In the genomic region with DNA sequence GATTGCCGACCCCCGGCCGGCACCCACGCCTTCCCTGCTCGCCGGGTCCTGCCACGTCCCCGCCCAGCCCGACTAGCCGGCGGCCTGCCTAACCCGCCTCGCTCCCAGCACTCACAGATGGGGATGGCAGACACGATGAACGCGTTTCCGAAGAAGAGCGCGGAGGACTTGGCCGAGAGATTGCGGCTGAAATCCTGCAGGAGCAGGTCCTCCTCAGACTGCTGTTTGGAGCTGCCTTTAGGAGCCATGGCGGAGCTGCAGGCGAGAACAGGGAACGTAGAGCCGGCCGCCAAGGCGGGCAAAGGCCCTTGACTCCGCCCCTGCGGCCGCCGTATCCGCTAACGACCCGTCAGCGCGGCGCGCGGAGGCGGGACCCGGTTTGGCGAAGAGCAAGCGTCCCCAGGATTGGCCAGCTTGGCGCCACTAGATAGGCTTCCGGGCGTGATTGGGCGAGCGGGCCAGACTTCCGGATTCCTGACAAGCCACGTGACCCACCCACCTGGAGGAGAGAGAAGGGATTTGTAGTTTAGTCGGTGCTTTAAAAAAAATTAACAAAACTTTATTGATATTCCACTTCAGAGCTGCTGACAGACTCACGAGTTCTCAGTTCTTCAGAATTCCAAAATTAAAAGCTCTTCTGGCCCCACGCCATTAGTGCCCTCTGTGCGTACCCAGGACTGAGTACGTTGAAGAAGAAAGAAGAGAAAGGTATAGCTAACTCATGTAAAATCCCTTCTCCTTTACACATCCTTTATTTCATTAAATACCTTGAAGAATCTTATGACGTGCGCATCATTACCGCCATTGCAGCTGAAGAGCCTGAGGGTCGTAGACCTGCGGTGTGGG, we compare ENCODE assay signal across 8 cellular contexts. TPM values are rescaled to one million over a fixed set of nuclear protein-coding genes. Genes with fewer than 3 reads are reported as not detected.
DNase-seq lines count a peak whose midpoint lies in the region; ATAC-seq, FAIRE-seq and TF ChIP-seq lines count a peak whose summit lies in the region.

TSS of gene SSR3 (minus strand) at position 276 of the 846 bp plus-strand sequence. CDS start at position 248, 28 bp downstream.

- H3K27me3 Mint-ChIP-seq in activated CD8-positive, alpha-beta memory T cell treated with anti-CD3 and anti-CD28 coated beads, Interleukin-2, amount 10 ng/mL, durations not matched to agents 7 days and 5 days: no peaks in the 10 kb centered on the region
- H3K27me3 Mint-ChIP-seq in memory B cell: no peaks in the 10 kb centered on the region

- peak within 1 kb of the TSS; percentile 99 for H3K18ac ChIP-seq in H1 (ENCODE audit: extremely low read depth, low read length)

- POLR2A ChIA-PET in H1 (lab: Charles Lee; ENCODE audit: partially characterized antibody): interaction anchor here (0.6 to 2.8 kb wide), 24 partner anchors 8 to 620 kb away, joined by 3 to 19 read pairs (median 4); partner anchors contain the start of genes CCNL1 and TIPARP

- 0 out of 4 replicates have a peak, but pooled peaks of 1 of the 2 experiments have one; percentile 8 for TF ChIP-seq RAD21 in H1 (IDR thresholded peaks at IDR 0.05 in 1 of 2, conservative IDR thresholded peaks at IDR 0.05 in 1 of 2; ENCODE audit: low read depth in 2 of 2, low read length in 2 of 2)

- peak within 1 kb of the TSS; percentile 88; the same call in 1 of the 2 replicates for H2BK15ac ChIP-seq in H1 (ENCODE audit: low read length)

- peak within 1 kb of the TSS; percentile 72 to 89 for H3K4me2 ChIP-seq in H1 (ENCODE audit: insufficient read depth in 1 of 2, low read depth in 2 of 2, low read length in 2 of 2)

- CTCF ChIA-PET in activated CD8-positive, alpha-beta memory T cell treated with anti-CD3 and anti-CD28 coated beads, Interleukin-2, amount 10 ng/mL, durations not matched to agents 7 days and 5 days (lab: Charles Lee): interaction anchor here (1.0 to 3.7 kb wide), 18 partner anchors 8 to 605 kb away, joined by 3 to 53 read pairs (median 5); partner anchors contain the start of genes CCNL1 and TIPARP
- CTCF ChIA-PET in H1 (lab: Charles Lee; ENCODE audit: partially characterized antibody): interaction anchor here (0.7 to 2.2 kb wide), 17 partner anchors 8 to 608 kb away, joined by 3 to 12 read pairs (median 4); partner anchors contain the start of gene TIPARP

- peak within 1 kb of the TSS; percentile 90 for H3K56ac ChIP-seq in H1 (replicated peaks; ENCODE audit: insufficient read length, low read depth, low read length)

- H3K27me3 ChIP-seq in NT2/D1 (ENCODE audit: insufficient read depth, insufficient read length) (no peaks in the 10 kb centered on the region), H1 (replicated peaks in 1 of 4; ENCODE audit: control insufficient read depth in 3 of 4, extremely low read depth in 1 of 4, insufficient read depth in 3 of 4, low read length in 3 of 4) (no peaks in the 10 kb centered on the region)

- no peak within 1 kb of the TSS for H3K23ac ChIP-seq in H1 (ENCODE audit: insufficient read length)

- H3K9ac ChIP-seq in NT2/D1 (ENCODE audit: insufficient read length, low read depth) (peak within 1 kb of the TSS; percentile 100), H1 (replicated peaks in 1 of 4; ENCODE audit: extremely low read depth in 1 of 4, low read depth in 3 of 4, low read length in 3 of 4) (peak within 1 kb of the TSS; percentile 95 to 98 (median 96))

- peaks cover 33% of the 10 kb centered on the region for H3K36me3 Mint-ChIP-seq in activated CD8-positive, alpha-beta memory T cell treated with anti-CD3 and anti-CD28 coated beads, Interleukin-2, amount 10 ng/mL, durations not matched to agents 7 days and 5 days
- peaks cover 12% of the 10 kb centered on the region for H3K36me3 Mint-ChIP-seq in memory B cell

- peak; percentile 57 for FAIRE-seq in H1 (lab: Jason Lieb, UNC)

- H2AFZ ChIP-seq in H1 (ENCODE audit: low read length): peak within 1 kb of the TSS; percentile 96

- peak within 1 kb of the TSS; percentile 93 for H4K91ac ChIP-seq in H1 (replicated peaks; ENCODE audit: insufficient read length, low read length)

- peaks cover 27 to 49% of the 10 kb centered on the region in 2 experiments for H3K79me2 ChIP-seq in H1 (ENCODE audit: control insufficient read depth in 1 of 2, insufficient read depth in 2 of 2, low read length in 2 of 2)

- H3K23me2 ChIP-seq in H1 (ENCODE audit: low read depth, low read length): peaks cover 4% of the 10 kb centered on the region

- peak; percentile 99 for ATAC-seq in GM21381 (IDR thresholded peaks at IDR 0.05; ENCODE audit: unreplicated experiment)
- peak; percentile 100 for ATAC-seq in activated CD8-positive, alpha-beta memory T cell treated with anti-CD3 and anti-CD28 coated beads, Interleukin-2, amount 10 ng/mL, durations not matched to agents 7 days and 5 days
- ATAC-seq in memory B cell (ENCODE audit: low read depth): peak; percentile 98

- peaks cover 45% of the 10 kb centered on the region for H3K4me1 Mint-ChIP-seq in activated CD8-positive, alpha-beta memory T cell treated with anti-CD3 and anti-CD28 coated beads, Interleukin-2, amount 10 ng/mL, durations not matched to agents 7 days and 5 days
- peaks cover 22% of the 10 kb centered on the region for H3K4me1 Mint-ChIP-seq in memory B cell

- peak within 1 kb of the TSS; percentile 97 for H3K4ac ChIP-seq in H1 (replicated peaks; ENCODE audit: insufficient read length, low read depth, low read length)

- H2BK12ac ChIP-seq in H1 (ENCODE audit: low read depth, low read length): no peak within 1 kb of the TSS; the same call in 1 of the 2 replicates

- H3K9me3 ChIP-seq in NT2/D1 (ENCODE audit: insufficient read depth, low read length) (no peaks in the 10 kb centered on the region), H1 (ENCODE audit: insufficient read depth in 2 of 2, low read depth in 1 of 2, low read length in 1 of 2) (no peaks in the 10 kb centered on the region)

- no peaks in the 10 kb centered on the region for H3K4me1 ChIP-seq in NT2/D1 (ENCODE audit: insufficient read depth, insufficient read length)
- H3K4me1 ChIP-seq in H1 (replicated peaks in 1 of 4; ENCODE audit: control insufficient read depth in 3 of 4, insufficient read depth in 4 of 4, low read length in 3 of 4): peaks cover 0 to 2% (median 0%) of the 10 kb centered on the region in 4 experiments; a peak in 2 of 7 replicates

- TF ChIP-seq POLR2A in H1 (IDR thresholded peaks at IDR 0.05; ENCODE audit: control extremely low read depth in 1 of 2, low read depth in 2 of 2, low read length in 2 of 2): peak; percentile 87 to 92

- no peak within 1 kb of the TSS for H2BK20ac ChIP-seq in H1 (ENCODE audit: low read length)

- H3K36me3 ChIP-seq in NT2/D1 (ENCODE audit: insufficient read depth, insufficient read length, low read length): peaks cover 41% of the 10 kb centered on the region
- peaks cover 6 to 26% (median 13%) of the 10 kb centered on the region in 4 experiments; a peak in 7 of 8 replicates for H3K36me3 ChIP-seq in H1 (ENCODE audit: control insufficient read depth in 2 of 4, insufficient read depth in 4 of 4, low read length in 3 of 4)

- H4K5ac ChIP-seq in H1 (ENCODE audit: insufficient read length, low read depth, low read length): peak within 1 kb of the TSS; percentile 95

- peak in 1 of 2 experiments; percentile 49; a peak in 1 of 3 replicates for TF ChIP-seq EP300 in H1 (IDR thresholded peaks at IDR 0.05; ENCODE audit: borderline replicate concordance in 1 of 2, low read depth in 2 of 2, low read length in 2 of 2)

- no peak within 1 kb of the TSS for H3K14ac ChIP-seq in H1 (ENCODE audit: insufficient read length)

- no peaks in the 10 kb centered on the region for H3K79me1 ChIP-seq in H1 (ENCODE audit: low read depth, low read length)

- peaks cover 0 to 5% of the 10 kb centered on the region in 2 experiments for H4K20me1 ChIP-seq in H1 (replicated peaks in 1 of 2; ENCODE audit: control insufficient read depth in 1 of 2, insufficient read depth in 2 of 2, low read length in 2 of 2)

- peak within 1 kb of the TSS; percentile 92 for H3K27ac Mint-ChIP-seq in activated CD8-positive, alpha-beta memory T cell treated with anti-CD3 and anti-CD28 coated beads, Interleukin-2, amount 10 ng/mL, durations not matched to agents 7 days and 5 days
- H3K27ac Mint-ChIP-seq in memory B cell: peak within 1 kb of the TSS; percentile 77

- no peak for TF ChIP-seq CTCF in H1 (IDR thresholded peaks at IDR 0.05; ENCODE audit: control extremely low read depth in 1 of 3, insufficient read depth in 1 of 3, low read depth in 1 of 3, low read length in 3 of 3)

- peak within 1 kb of the TSS; percentile 89 for H2BK120ac ChIP-seq in H1 (replicated peaks; ENCODE audit: low read depth, low read length)

- H2AK5ac ChIP-seq in H1 (ENCODE audit: low read depth, low read length): peak within 1 kb of the TSS; percentile 76; the same call in 1 of the 2 replicates

- H3K9me3 Mint-ChIP-seq in activated CD8-positive, alpha-beta memory T cell treated with anti-CD3 and anti-CD28 coated beads, Interleukin-2, amount 10 ng/mL, durations not matched to agents 7 days and 5 days (ENCODE audit: low read depth): no peaks in the 10 kb centered on the region
- H3K9me3 Mint-ChIP-seq in memory B cell: no peaks in the 10 kb centered on the region

- 11% methylated on average over 60 of the region's 60 CpGs; no CpG with 5 or more reads in 1 of the 2 experiments for WGBS in H1 (ENCODE audit: extremely low coverage in 1 of 2, insufficient coverage in 1 of 2, insufficient read length in 1 of 2, insufficient replicate concordance in 2 of 2, low coverage in 1 of 2, low lambda C conversion rate in 2 of 2, missing lambda C conversion rate in 1 of 2), 2 experiments

- DNase-seq in COR-L47 (lab: John Stamatoyannopoulos, UW): peak; percentile 100
- DNase-seq in HUDEP-2 (lab: John Stamatoyannopoulos, UW; ENCODE audit: unreplicated experiment in 76 of 76): peak; percentile 24 to 98 (median 95)
- DNase-seq in NT2/D1 (ENCODE audit: low read depth, low spot score): peak; percentile 99
- DNase-seq in activated CD8-positive, alpha-beta memory T cell treated with anti-CD3 and anti-CD28 coated beads, Interleukin-2, amount 10 ng/mL, durations not matched to agents 7 days and 5 days: peak; percentile 99
- peak; percentile 96 for DNase-seq in H1 (ENCODE audit: low read depth in 1 of 2, low spot score in 2 of 2)
- DNase-seq in memory B cell (ENCODE audit: low spot score in 2 of 2): peak; percentile 93 to 98
- peak; percentile 99 for DNase-seq in stimulated activated CD8-positive, alpha-beta memory T cell treated with anti-CD3 and anti-CD28 coated beads, Interleukin-12 subunit alpha, Interleukin-12 subunit beta, amount 100 ng/mL, for 24 hours (ENCODE audit: extremely low read depth)

- H3K4me3 Mint-ChIP-seq in activated CD8-positive, alpha-beta memory T cell treated with anti-CD3 and anti-CD28 coated beads, Interleukin-2, amount 10 ng/mL, durations not matched to agents 7 days and 5 days: peak within 1 kb of the TSS; percentile 94
- H3K4me3 Mint-ChIP-seq in memory B cell: peak within 1 kb of the TSS; percentile 96

- peak within 1 kb of the TSS; percentile 99 for H4K8ac ChIP-seq in H1 (ENCODE audit: extremely low read depth, insufficient read depth, low read length)

- H3K4me3 ChIP-seq in NT2/D1 (ENCODE audit: insufficient read length, low read depth) (peak within 1 kb of the TSS; percentile 96), H1 (ENCODE audit: extremely low read depth in 1 of 4, insufficient read depth in 2 of 4, low read depth in 3 of 4, low read length in 4 of 4) (peak within 1 kb of the TSS; percentile 81 to 100 (median 99))

- H2BK5ac ChIP-seq in H1 (ENCODE audit: low read depth, low read length): peak within 1 kb of the TSS; percentile 94

- peak within 1 kb of the TSS; percentile 98 for H3K27ac ChIP-seq in H1 (ENCODE audit: low read depth, low read length)

RNA-seq across cellular contexts. Expression of gene SSR3, which starts in this region (rescaled TPM):
- total RNA-seq in activated CD8-positive, alpha-beta memory T cell treated with anti-CD3 and anti-CD28 coated beads, Interleukin-2, amount 10 ng/mL, durations not matched to agents 7 days and 5 days: 100 to 1,000 TPM; 121 to 147 TPM
- total RNA-seq in H1 (2021; fragmentation: NEBNext Ultra II Directional; extraction: Animal tissue kit (Norgen Biotek cat#: 25700)): 192 and 208 TPM in 2 replicates
- 59.5 and 92.7 TPM in 2 replicates for polyA plus RNA-seq in H1 (2011; rRNA removed)
- polyA plus RNA-seq in H1 (2011; cell fraction: cytosol; rRNA removed): 99.6 TPM
- 57.0 TPM for polyA plus RNA-seq in H1 (2011; cell fraction: nucleus; rRNA removed)
- polyA plus RNA-seq in H1 (2012, experiment 1 of 2): 148 to 207 TPM (median 175 TPM) in 4 replicates
- 41.6 TPM for polyA plus RNA-seq in H1 (2012, experiment 2 of 2)
- 170 TPM for polyA plus RNA-seq in H1 (2013, experiment 1 of 2)
- polyA plus RNA-seq in H1 (2013, experiment 2 of 2): 242 TPM
- polyA minus RNA-seq in H1 (2011; rRNA and poly(A)+ RNA removed): 341 and 408 TPM in 2 replicates
- polyA minus RNA-seq in H1 (2011; cell fraction: cytosol; rRNA and poly(A)+ RNA removed): 82.1 TPM
- polyA minus RNA-seq in H1 (2011; cell fraction: nucleus; rRNA and poly(A)+ RNA removed): 136 TPM

Comparison
In these comparisons a context has a peak if more than half of its experiments do, and no peak if none do; other contexts are left out.
1. Peak in every context shown above with its lines: DNase-seq, ATAC-seq, H3K4me3 ChIP-seq and H3K27ac ChIP-seq.